In the genomic region with DNA sequence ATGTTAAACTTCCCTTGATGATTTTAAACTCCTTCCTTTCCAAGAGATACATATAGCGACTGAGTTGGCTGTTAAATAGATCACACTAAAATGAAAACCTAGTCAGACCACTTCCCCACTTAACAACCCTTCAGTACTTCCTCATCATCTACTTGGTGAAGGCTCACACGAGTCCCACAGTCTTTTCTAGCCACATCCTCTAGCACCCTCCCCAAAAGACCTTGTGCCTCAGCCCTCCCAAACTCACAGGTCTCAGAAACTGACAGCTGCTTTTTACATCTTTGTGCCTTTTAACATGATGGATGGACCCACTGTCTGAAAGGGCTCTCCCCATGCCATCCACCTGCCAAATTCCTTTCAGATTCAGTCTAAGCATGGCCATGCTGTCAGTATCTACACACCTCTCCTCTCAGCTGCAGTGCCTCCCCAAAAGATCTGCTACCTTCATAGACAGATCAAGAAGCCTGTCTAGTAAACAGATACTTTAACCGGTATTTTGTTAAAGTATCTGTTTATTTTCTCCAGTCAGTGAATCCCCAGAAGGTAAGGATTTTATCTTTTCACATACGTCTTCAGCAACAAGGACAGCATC, we compare ENCODE assay signal across 9 cellular contexts.
DNase-seq lines count a peak whose midpoint lies in the region; ATAC-seq, FAIRE-seq and TF ChIP-seq lines count a peak whose summit lies in the region.
"Had no signal": no experiment of that assay in that cellular context is flagged by ENCODE, and none has a peak within 500 bp of the region (broad histone marks: within the 10 kb centered on the region; RNA-seq: fewer than 3 reads in every experiment).

No MANE protein-coding gene starts in this region.

- H3K27ac Mint-ChIP-seq in activated T-cell treated with anti-CD3 and anti-CD28 coated beads, Interleukin-2, amount 50 U/mL, for 72 hours, result peak overlapping the region; percentile 10

- FAIRE-seq in GM12892 (lab: Jason Lieb, UNC) (no peak), H54 (lab: Jason Lieb, UNC) (no peak)

- H3K4me3 Mint-ChIP-seq in activated T-cell treated with anti-CD3 and anti-CD28 coated beads, Interleukin-2, amount 50 U/mL, for 72 hours, result no peak overlapping the region

- H3K4me1 Mint-ChIP-seq in activated T-cell treated with anti-CD3 and anti-CD28 coated beads, Interleukin-2, amount 50 U/mL, for 72 hours (ENCODE audit: low read depth), result peaks cover 11% of the 10 kb centered on the region

- intact Hi-C loops in Right ventricle myocardium superior (cut with DNase I), result loop anchor here (10.0 kb wide), 2 partner anchors 241 to 381 kb away; no protein-coding TSS in a partner anchor

- H3K27me3 Mint-ChIP-seq in activated T-cell treated with anti-CD3 and anti-CD28 coated beads, Interleukin-2, amount 50 U/mL, for 72 hours (ENCODE audit: low read depth), result no peaks in the 10 kb centered on the region

- DNase-seq in GM12892 (ENCODE audit: insufficient read length), result peak; percentile 13
- DNase-seq in activated T-cell treated with anti-CD3 and anti-CD28 coated beads, Interleukin-2, amount 50 U/mL, for 72 hours, result peak in 1 of 2 donors; percentile 19
- DNase-seq in Right ventricle myocardium superior, result no peak
- DNase-seq in NCI-H774 (lab: John Stamatoyannopoulos, UW), result no peak
- no peak for DNase-seq in NCI-H510A treated with DMSO at 0.1 percent for 48 hours (lab: John Stamatoyannopoulos, UW)
- no peak for DNase-seq in H54 (ENCODE audit: insufficient read length, low spot score)
- DNase-seq: GF-D8 had no signal

- peaks cover 7 to 8% of the 10 kb centered on the region in 2 donors for H3K36me3 Mint-ChIP-seq in activated T-cell treated with anti-CD3 and anti-CD28 coated beads, Interleukin-2, amount 50 U/mL, for 72 hours (ENCODE audit: insufficient read depth in 2 of 2)

- H3K9me3 Mint-ChIP-seq in activated T-cell treated with anti-CD3 and anti-CD28 coated beads, Interleukin-2, amount 50 U/mL, for 72 hours, result no peaks in the 10 kb centered on the region

- no peak for TF ChIP-seq POLR2A in GM12892 (IDR thresholded peaks at IDR 0.05; ENCODE audit: low read depth, low read length)
- no peak for TF ChIP-seq POLR2A in H54 (IDR thresholded peaks at IDR 0.05; ENCODE audit: low read depth, low read length)

- ATAC-seq in GM19452 (IDR thresholded peaks at IDR 0.05; ENCODE audit: unreplicated experiment) (peak; percentile 94), HG03457 (IDR thresholded peaks at IDR 0.05; ENCODE audit: unreplicated experiment) (peak; percentile 67), Right ventricle myocardium superior (ENCODE audit: poor library complexity) (no peak)
- ATAC-seq in activated T-cell treated with anti-CD3 and anti-CD28 coated beads, Interleukin-2, amount 50 U/mL, for 72 hours (replicated peaks in 1 of 2), result peak; percentile 67 to 98
